Comparison of ENCODE assay signal across 8 cellular contexts in the genomic region with DNA sequence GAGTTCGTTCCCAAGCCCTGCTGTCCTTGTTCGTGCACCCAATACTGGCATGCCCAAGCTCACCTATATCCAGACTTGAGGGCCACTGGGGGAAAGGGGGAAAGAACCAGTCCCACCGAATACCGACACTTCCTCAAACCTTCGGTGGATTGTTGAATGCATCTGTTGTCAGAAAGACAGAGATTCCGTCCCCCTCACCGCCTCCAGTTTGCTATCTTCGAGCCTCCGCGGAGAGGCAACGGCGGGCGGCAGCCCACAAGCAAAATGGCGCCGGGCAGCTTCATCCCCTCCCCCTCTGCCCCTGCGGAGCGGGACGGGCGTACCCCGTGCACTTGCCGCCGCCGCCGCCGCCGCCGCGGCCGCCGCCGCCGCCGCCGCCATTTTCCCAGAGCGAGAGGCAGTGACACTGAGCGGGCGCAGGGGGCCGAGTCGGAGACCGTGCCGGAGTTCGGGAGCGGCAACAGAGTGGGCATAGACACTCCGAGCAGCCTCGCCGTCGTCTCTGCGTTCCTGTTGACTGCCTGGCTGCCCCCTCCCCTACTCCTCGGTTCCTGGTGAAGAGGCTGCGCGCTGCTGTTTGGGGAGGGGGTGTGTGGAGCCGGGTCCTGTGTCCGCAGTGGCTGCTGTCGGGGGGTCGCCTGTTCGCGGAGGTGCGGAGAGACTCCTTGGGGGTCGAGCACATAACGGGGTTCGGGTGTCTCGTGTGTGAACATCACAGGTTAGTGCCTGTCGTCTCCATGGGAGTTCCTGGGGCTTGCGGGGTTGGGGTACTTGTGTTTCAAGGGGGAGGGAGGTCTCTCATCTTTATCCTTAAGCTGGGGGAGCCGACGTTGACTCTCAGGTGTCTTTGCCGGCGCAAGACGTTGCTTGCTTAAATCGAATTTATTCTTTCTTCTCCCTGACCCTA. TPM values are rescaled to one million over a fixed set of nuclear protein-coding genes. Genes with fewer than 3 reads are reported as not detected.
DNase-seq lines count a peak whose midpoint lies in the region; ATAC-seq and TF ChIP-seq lines count a peak whose summit lies in the region.

A gene with protein sequence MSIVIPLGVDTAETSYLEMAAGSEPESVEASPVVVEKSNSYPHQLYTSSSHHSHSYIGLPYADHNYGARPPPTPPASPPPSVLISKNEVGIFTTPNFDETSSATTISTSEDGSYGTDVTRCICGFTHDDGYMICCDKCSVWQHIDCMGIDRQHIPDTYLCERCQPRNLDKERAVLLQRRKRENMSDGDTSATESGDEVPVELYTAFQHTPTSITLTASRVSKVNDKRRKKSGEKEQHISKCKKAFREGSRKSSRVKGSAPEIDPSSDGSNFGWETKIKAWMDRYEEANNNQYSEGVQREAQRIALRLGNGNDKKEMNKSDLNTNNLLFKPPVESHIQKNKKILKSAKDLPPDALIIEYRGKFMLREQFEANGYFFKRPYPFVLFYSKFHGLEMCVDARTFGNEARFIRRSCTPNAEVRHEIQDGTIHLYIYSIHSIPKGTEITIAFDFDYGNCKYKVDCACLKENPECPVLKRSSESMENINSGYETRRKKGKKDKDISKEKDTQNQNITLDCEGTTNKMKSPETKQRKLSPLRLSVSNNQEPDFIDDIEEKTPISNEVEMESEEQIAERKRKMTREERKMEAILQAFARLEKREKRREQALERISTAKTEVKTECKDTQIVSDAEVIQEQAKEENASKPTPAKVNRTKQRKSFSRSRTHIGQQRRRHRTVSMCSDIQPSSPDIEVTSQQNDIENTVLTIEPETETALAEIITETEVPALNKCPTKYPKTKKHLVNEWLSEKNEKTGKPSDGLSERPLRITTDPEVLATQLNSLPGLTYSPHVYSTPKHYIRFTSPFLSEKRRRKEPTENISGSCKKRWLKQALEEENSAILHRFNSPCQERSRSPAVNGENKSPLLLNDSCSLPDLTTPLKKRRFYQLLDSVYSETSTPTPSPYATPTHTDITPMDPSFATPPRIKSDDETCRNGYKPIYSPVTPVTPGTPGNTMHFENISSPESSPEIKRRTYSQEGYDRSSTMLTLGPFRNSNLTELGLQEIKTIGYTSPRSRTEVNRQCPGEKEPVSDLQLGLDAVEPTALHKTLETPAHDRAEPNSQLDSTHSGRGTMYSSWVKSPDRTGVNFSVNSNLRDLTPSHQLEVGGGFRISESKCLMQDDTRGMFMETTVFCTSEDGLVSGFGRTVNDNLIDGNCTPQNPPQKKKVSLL (N-terminal part only) (plus strand): TSS at position 388 of the 907 bp plus-strand sequence. CDS start 26,748 bp downstream, outside the sequence.

- H3K9me3 ChIP-seq in A673 (ENCODE audit: low read depth, low read length, poor library complexity, severe bottlenecking) = no peaks in the 10 kb centered on the region

- no peaks in the 10 kb centered on the region for H3K27me3 ChIP-seq in A673 (replicated peaks; ENCODE audit: insufficient read depth, low read depth, low read length, poor library complexity)

- peaks cover 6% of the 10 kb centered on the region for H3K36me3 ChIP-seq in A673 (ENCODE audit: insufficient read depth, low read length, poor library complexity, severe bottlenecking)

- intact Hi-C loops in A673 (cut with micrococcal nuclease; ENCODE audit: unreplicated experiment) = no loop called here

- POLR2A ChIA-PET in A673 (lab: Charles Lee; ENCODE audit: low non-redundant PET) = interaction anchor here (0.5 to 1.0 kb wide), 2 partner anchors 30 to 93 kb away, joined by 3 to 4 read pairs; no protein-coding TSS in a partner anchor

- CTCF ChIA-PET in A673 (lab: Charles Lee) = no interaction called here

- peaks cover 41% of the 10 kb centered on the region for H3K4me1 ChIP-seq in A673 (ENCODE audit: insufficient read depth, low read length, poor library complexity, severe bottlenecking)

- ATAC-seq in GM18861 (IDR thresholded peaks at IDR 0.05; ENCODE audit: unreplicated experiment) (peak; percentile 27), HG03108 (IDR thresholded peaks at IDR 0.05; ENCODE audit: unreplicated experiment) (peak; percentile 26)

- DNase-seq in A673 (ENCODE audit: low spot score) = peak; percentile 95
- DNase-seq in NCI-H345 (lab: John Stamatoyannopoulos, UW) = peak; percentile 91
- peak; percentile 91 for DNase-seq in activated CD4-positive, CD25-positive, alpha-beta regulatory T cell treated with anti-CD3 and anti-CD28 coated beads, Interleukin-2, amount 50 U/mL, for 72 hours
- DNase-seq in cerebellar cortex (ENCODE audit: low spot score) = peak; percentile 82
- peak; percentile 78 for DNase-seq in kidney glomerular epithelial cell (lab: John Stamatoyannopoulos, UW)
- DNase-seq in stimulated activated CD4-positive, alpha-beta T cell treated with anti-CD3 and anti-CD28 coated beads, Interleukin-1b, Interleukin-23, amount 100 ng/mL, for 1 hour (ENCODE audit: low read depth in 2 of 2) = peak; percentile 79 to 85

- TF ChIP-seq CTCF in A673 (conservative IDR thresholded peaks at IDR 0.05; ENCODE audit: low read depth, low read length) = no peak

- H3K4me3 ChIP-seq in A673 (ENCODE audit: low read depth, low read length, poor library complexity, severe bottlenecking) = peak within 1 kb of the TSS; percentile 95

- H3K27ac ChIP-seq in A673 (ENCODE audit: low read depth, low read length, poor library complexity, severe bottlenecking) = peak within 1 kb of the TSS; percentile 100

- no TSS peak for BruUV-seq in A673 (replicated peaks; lab: Mats Ljungman, UMichigan)

RNA-seq across cellular contexts. Expression of the gene that starts here (rescaled TPM):
- total RNA-seq in A673 (2021) = 63.9 and 67.2 TPM in 2 replicates

Comparison
In these comparisons a context has a peak if more than half of its experiments do, and no peak if none do; other contexts are left out.
1. Peak in every context shown above with its lines: DNase-seq, ATAC-seq, H3K4me3 ChIP-seq and H3K27ac ChIP-seq.